ENCODE assay signal across 20 cellular contexts in the genomic region with DNA sequence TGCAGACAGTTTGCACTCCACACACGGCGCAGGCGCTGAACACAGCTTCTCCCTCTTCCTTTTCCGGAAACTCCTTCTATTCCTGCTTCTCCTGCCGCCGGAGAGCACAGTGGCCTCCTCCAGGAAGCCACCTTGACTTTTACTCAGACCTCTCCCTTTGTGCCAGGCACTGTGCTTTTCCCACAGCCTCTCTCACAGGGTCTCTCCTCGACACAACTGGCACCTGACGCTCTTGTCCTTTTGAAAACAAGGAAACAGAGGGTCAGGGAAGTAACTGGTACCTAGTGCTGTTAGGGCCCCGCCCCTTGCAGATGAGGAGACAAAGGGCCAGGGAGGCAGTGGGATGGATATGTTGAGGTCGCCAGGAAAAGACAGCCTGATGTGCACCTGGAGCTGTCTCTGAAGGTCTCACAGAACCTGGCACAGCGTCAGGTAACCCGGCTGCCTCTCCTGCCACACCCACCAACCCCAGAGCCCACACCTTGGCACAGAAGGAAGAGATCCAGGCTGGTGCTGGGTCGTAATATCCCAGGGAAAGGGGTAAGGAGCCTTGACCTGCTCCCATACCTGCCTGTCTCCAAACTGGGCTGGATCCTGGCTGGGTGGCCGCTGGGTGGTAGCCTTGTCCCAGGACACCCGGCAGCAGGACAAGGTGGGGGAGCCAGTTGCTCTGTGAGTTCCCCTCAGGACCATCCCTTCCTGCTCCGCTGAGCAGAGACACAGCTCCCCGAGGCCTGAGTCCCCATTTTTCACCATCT. TPM values are rescaled to one million over a fixed set of nuclear protein-coding genes. Genes with fewer than 3 reads are reported as not detected.
DNase-seq lines count a peak whose midpoint lies in the region; ATAC-seq and TF ChIP-seq lines count a peak whose summit lies in the region.
"Had no signal": no experiment of that assay in that cellular context is flagged by ENCODE, and none has a peak within 500 bp of the region (broad histone marks: within the 10 kb centered on the region; RNA-seq: fewer than 3 reads in every experiment).

No MANE protein-coding gene starts in this region.

- TF ChIP-seq CTCF in endodermal cell (conservative IDR thresholded peaks at IDR 0.05) (no peak), PC-9 (conservative IDR thresholded peaks at IDR 0.05) (no peak)

- peak overlapping the region; percentile 92 for H2BK120ac ChIP-seq in trophoblast cell (ENCODE audit: insufficient read depth, low read length, poor library complexity)

- peak overlapping the region; percentile 30 for H3K27ac Mint-ChIP-seq in endodermal cell
- H3K27ac Mint-ChIP-seq: activated CD4-positive, alpha-beta memory T cell treated with anti-CD3 and anti-CD28 coated beads for 36 hours; T-helper 1 cell treated with Interleukin-12 subunit alpha and Interleukin-12 subunit beta and Interleukin-4 antibody, amounts not matched to agents 30 μg/mL and 1 μg/mL, for 36 hours had no signal

- H3K9me3 ChIP-seq in endodermal cell (ENCODE audit: control insufficient read depth, low read length): no peaks in the 10 kb centered on the region
- H3K9me3 ChIP-seq in trophoblast cell (ENCODE audit: insufficient read depth, low read depth, low read length): no peaks in the 10 kb centered on the region
- no peaks in the 10 kb centered on the region for H3K9me3 ChIP-seq in PC-9 (ENCODE audit: insufficient read depth, low read depth)
- H3K9me3 ChIP-seq: ascending aorta, left ventricle myocardium inferior, MG63, ovary, upper lobe of left lung had no signal

- no TSS peak for BruUV-seq in PC-9 (replicated peaks; lab: Mats Ljungman, UMichigan)

- H3K4me1 Mint-ChIP-seq in endodermal cell: peaks cover 5% of the 10 kb centered on the region

- H2AFZ ChIP-seq in trophoblast cell (ENCODE audit: insufficient read depth, low read length, poor library complexity) (peak overlapping the region; percentile 4), PC-9 (no peak overlapping the region)

- H3K27ac ChIP-seq in endodermal cell (ENCODE audit: low read depth, low read length): no peak overlapping the region
- peak overlapping the region; percentile 89 for H3K27ac ChIP-seq in trophoblast cell (ENCODE audit: low read depth, low read length)
- H3K27ac ChIP-seq in PC-9: no peak overlapping the region
- H3K27ac ChIP-seq: upper lobe of left lung had no signal

- no peaks in the 10 kb centered on the region for H3K9me2 ChIP-seq in PC-9 (ENCODE audit: insufficient read depth)

- no peaks in the 10 kb centered on the region for H3K27me3 Mint-ChIP-seq in endodermal cell (ENCODE audit: insufficient read depth)

- peaks cover 47% of the 10 kb centered on the region for H3K79me1 ChIP-seq in trophoblast cell (ENCODE audit: low read length)

- peaks cover 3% of the 10 kb centered on the region for H3K4me1 ChIP-seq in endodermal cell (ENCODE audit: control insufficient read depth, insufficient read depth, low read length)
- peaks cover 38 to 40% of the 10 kb centered on the region in 2 experiments for H3K4me1 ChIP-seq in trophoblast cell (ENCODE audit: control insufficient read depth in 1 of 2, insufficient read depth in 2 of 2, low read length in 2 of 2)
- H3K4me1 ChIP-seq in PC-9 (replicated peaks; ENCODE audit: insufficient read depth): no peaks in the 10 kb centered on the region

- CTCF ChIA-PET in PC-9 (lab: Charles Lee): no interaction called here

- H3K4me3 ChIP-seq in endodermal cell (ENCODE audit: low read length) (no peak overlapping the region), trophoblast cell (ENCODE audit: low read depth, low read length) (no peak overlapping the region), PC-9 (no peak overlapping the region)
- H3K4me3 ChIP-seq: MG63, ovary, upper lobe of left lung had no signal

- WGBS in endodermal cell (ENCODE audit: insufficient coverage in 1 of 2, insufficient read length in 1 of 2), 2 experiments: 86 to 87% methylated on average over 15 to 17 of the region's 17 CpGs
- no CpG with 5 or more reads among the region's 17 CpGs for WGBS in trophoblast cell (ENCODE audit: extremely low coverage, insufficient coverage, insufficient read length)

- H3K36me3 Mint-ChIP-seq in endodermal cell (ENCODE audit: low read depth): no peaks in the 10 kb centered on the region
- H3K36me3 Mint-ChIP-seq: activated CD4-positive, alpha-beta memory T cell treated with anti-CD3 and anti-CD28 coated beads for 36 hours had no signal

- H4K91ac ChIP-seq in trophoblast cell (ENCODE audit: low read depth, low read length): peak overlapping the region; percentile 90

- H3K9ac ChIP-seq in endodermal cell (ENCODE audit: extremely low read depth, low read length, poor library complexity, severe bottlenecking) (no peak overlapping the region), trophoblast cell (ENCODE audit: low read length) (no peak overlapping the region)

- POLR2A ChIA-PET in PC-9 (lab: Charles Lee; ENCODE audit: unreplicated experiment): no interaction called here

- peaks cover 15% of the 10 kb centered on the region; the same call in 1 of the 2 replicates for H3F3A ChIP-seq in PC-9 (ENCODE audit: insufficient read depth, low read depth)

- H3K18ac ChIP-seq in trophoblast cell (ENCODE audit: low read length): peak overlapping the region; percentile 18

- H2BK12ac ChIP-seq in trophoblast cell (ENCODE audit: low read length): peak overlapping the region; percentile 90

- intact Hi-C loops in PC-9 (cut with micrococcal nuclease; ENCODE audit: unreplicated experiment): no loop called here
- intact Hi-C loops in left cardiac atrium (cut with DNase I): no loop called here

- no peaks in the 10 kb centered on the region for H4K20me1 ChIP-seq in PC-9 (ENCODE audit: insufficient read depth)

- peak overlapping the region; percentile 62 for H3K14ac ChIP-seq in trophoblast cell (ENCODE audit: low read length)

- peak overlapping the region; percentile 5 for H3K4ac ChIP-seq in trophoblast cell (ENCODE audit: low read depth, low read length)

- H3K79me2 ChIP-seq in trophoblast cell (ENCODE audit: control insufficient read depth, insufficient read depth, low read length, poor library complexity) (peaks cover 2% of the 10 kb centered on the region), PC-9 (ENCODE audit: low read depth) (no peaks in the 10 kb centered on the region)

- H3K9me3 Mint-ChIP-seq in endodermal cell: peaks cover under 1% of the 10 kb centered on the region
- H3K9me3 Mint-ChIP-seq: activated CD4-positive, alpha-beta memory T cell treated with anti-CD3 and anti-CD28 coated beads for 36 hours; T-helper 1 cell treated with Interleukin-12 subunit alpha and Interleukin-12 subunit beta and Interleukin-4 antibody, amounts not matched to agents 30 μg/mL and 1 μg/mL, for 36 hours had no signal

- H2AK5ac ChIP-seq in trophoblast cell (ENCODE audit: low read length): peak overlapping the region; percentile 81

- peak; percentile 37 for DNase-seq in DMS53 treated with DMSO at 0.1 percent for 48 hours (lab: John Stamatoyannopoulos, UW; ENCODE audit: unreplicated experiment)
- peak; percentile 39 for DNase-seq in NCI-H2029 treated with DMSO at 0.1 percent for 48 hours (lab: John Stamatoyannopoulos, UW)
- peak; percentile 73 for DNase-seq in endodermal cell
- peak in 1 of 2 donors; percentile 42 for DNase-seq in trophoblast cell
- DNase-seq in effector CD8-positive, alpha-beta T cell (lab: John Stamatoyannopoulos, UW): no peak
- DNase-seq in PC-9: no peak
- DNase-seq in left cardiac atrium: no peak
- DNase-seq: activated CD4-positive, alpha-beta memory T cell treated with anti-CD3 and anti-CD28 coated beads for 36 hours; activated naive CD4-positive, alpha-beta T cell; effector memory CD4-positive, alpha-beta T cell; left ventricle myocardium inferior; MG63; NCI-H146; NCI-H510A; SHP77 treated with DMSO at 0.1 percent for 48 hours; stimulated activated naive CD4-positive, alpha-beta T cell had no signal

- no peak overlapping the region for H3K4me2 ChIP-seq in trophoblast cell (ENCODE audit: low read length)
- H3K4me2 ChIP-seq in PC-9: no peak overlapping the region

- H4K8ac ChIP-seq in trophoblast cell (ENCODE audit: low read depth, low read length): peak overlapping the region; percentile 40

- peak overlapping the region; percentile 4 for H4K12ac ChIP-seq in trophoblast cell (ENCODE audit: low read depth, low read length)

- H3K27me3 ChIP-seq in endodermal cell (ENCODE audit: control insufficient read depth, insufficient read depth, low read length, poor library complexity, severe bottlenecking): no peaks in the 10 kb centered on the region
- H3K27me3 ChIP-seq in trophoblast cell (ENCODE audit: insufficient read depth, low read length): no peaks in the 10 kb centered on the region
- H3K27me3 ChIP-seq in PC-9 (ENCODE audit: insufficient read depth, low read depth): no peaks in the 10 kb centered on the region
- H3K27me3 ChIP-seq: ascending aorta, MG63, ovary, upper lobe of left lung had no signal

- no peak overlapping the region for H3K23ac ChIP-seq in trophoblast cell (ENCODE audit: low read length)

- H3K36me3 ChIP-seq in endodermal cell (ENCODE audit: control insufficient read depth, insufficient read depth, low read length) (no peaks in the 10 kb centered on the region), trophoblast cell (ENCODE audit: control insufficient read depth in 1 of 2, insufficient read depth in 2 of 2, low read length in 2 of 2) (no peaks in the 10 kb centered on the region), PC-9 (ENCODE audit: low read depth) (no peaks in the 10 kb centered on the region)
- H3K36me3 ChIP-seq: ascending aorta, left ventricle myocardium inferior, MG63, ovary, upper lobe of left lung had no signal

- H2BK5ac ChIP-seq in trophoblast cell (ENCODE audit: low read depth, low read length, poor library complexity): peak overlapping the region; percentile 47

- ATAC-seq in left cardiac atrium: no peak

- H3K4me3 Mint-ChIP-seq in endodermal cell: no peak overlapping the region
- H3K4me3 Mint-ChIP-seq: activated CD4-positive, alpha-beta memory T cell treated with anti-CD3 and anti-CD28 coated beads for 36 hours; T-helper 1 cell treated with Interleukin-12 subunit alpha and Interleukin-12 subunit beta and Interleukin-4 antibody, amounts not matched to agents 30 μg/mL and 1 μg/mL, for 36 hours had no signal

RNA-seq across cellular contexts. Expression of a gene that starts 59.0 kb away (rescaled TPM):
- total RNA-seq in endodermal cell (100 to 1,000 TPM; 165 to 168 TPM), PC-9 (2021) (137 and 174 TPM in 2 replicates), left cardiac atrium (100 to 1,000 TPM in 1 of 2 donors, 10 to 100 TPM in 1; 77.4 to 109 TPM)
- 148 TPM for polyA plus RNA-seq in endodermal cell (2013, experiment 1 of 2)
- 147 TPM for polyA plus RNA-seq in endodermal cell (2013, experiment 2 of 2)
- 238 and 250 TPM in 2 replicates for polyA plus RNA-seq in trophoblast cell (2013)

Comparison
In these comparisons a context has a peak if more than half of its experiments do, and no peak if none do; other contexts are left out.
1. DNase-seq: peak in DMS53 treated with DMSO at 0.1 percent for 48 hours (single experiment), NCI-H2029 treated with DMSO at 0.1 percent for 48 hours (single experiment) and endodermal cell (single experiment); none in effector CD8-positive, alpha-beta T cell (single experiment), PC-9 (0 of 2) and left cardiac atrium (single experiment).